Comparison of ENCODE assay signal across 1 cellular context in genomic region chr19:19907551-19907950, GRCh38. TPM values are rescaled to one million over a fixed set of nuclear protein-coding genes. Genes with fewer than 3 reads are reported as not detected.
"Had no signal": no experiment of that assay in that cellular context is flagged by ENCODE, and none has a peak within 500 bp of the region (broad histone marks: within the 10 kb centered on the region; RNA-seq: fewer than 3 reads in every experiment).

No MANE protein-coding gene starts in this region.

RNA-seq across cellular contexts. Expression of gene ZNF93, which starts 6.8 kb away (rescaled TPM):
- total RNA-seq: HT-29 had no signal
